27 cellular contexts compared by ENCODE assay signal in the genomic region with DNA sequence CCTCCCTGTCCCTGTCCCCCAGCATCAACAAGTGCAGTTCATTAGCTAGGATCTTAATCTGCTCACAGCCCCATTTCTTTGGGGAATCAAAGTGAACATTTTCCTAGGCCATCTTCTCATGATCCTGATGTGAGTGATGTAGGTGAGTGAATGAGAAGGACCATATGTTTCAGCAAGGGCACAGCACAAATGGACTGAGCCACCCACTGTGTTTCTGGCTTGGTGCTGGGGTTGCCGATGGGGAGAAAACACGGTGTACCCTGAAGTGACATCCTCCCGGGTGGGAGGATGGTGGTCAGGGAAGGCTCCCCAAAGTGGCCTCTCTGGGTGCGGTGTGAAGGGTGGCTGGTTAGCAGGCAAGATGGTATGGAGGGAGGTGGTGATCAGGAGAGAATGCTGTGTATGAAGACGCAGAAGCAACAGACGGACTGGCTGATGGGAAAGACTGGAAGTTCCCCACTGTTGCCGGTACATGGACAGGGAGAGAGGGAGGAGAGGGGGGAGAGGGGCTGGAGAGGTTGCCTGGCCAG.
"Had no signal": no experiment of that assay in that cellular context is flagged by ENCODE, and none has a peak within 500 bp of the region (broad histone marks: within the 10 kb centered on the region; RNA-seq: fewer than 3 reads in every experiment).

No MANE protein-coding gene starts in this region.

- H3K27ac ChIP-seq: body of pancreas, SK-N-MC had no signal

- H3K9me3 Mint-ChIP-seq: activated B cell treated with CpG ODN at 0.5 μM for 24 hours; activated CD8-positive, alpha-beta T cell treated with anti-CD3 and anti-CD28 coated beads for 36 hours; activated naive CD8-positive, alpha-beta T cell treated with anti-CD3 and anti-CD28 coated beads, Interleukin-2, amount 50 U/mL, for 24 hours; T-cell had no signal

- H3K27ac Mint-ChIP-seq: activated B cell treated with CpG ODN at 0.5 μM for 24 hours; activated CD8-positive, alpha-beta T cell treated with anti-CD3 and anti-CD28 coated beads for 36 hours; activated naive CD8-positive, alpha-beta T cell treated with anti-CD3 and anti-CD28 coated beads, Interleukin-2, amount 50 U/mL, for 24 hours; T-cell had no signal

- H3K27me3 Mint-ChIP-seq: activated B cell treated with CpG ODN at 0.5 μM for 24 hours; activated CD8-positive, alpha-beta T cell treated with anti-CD3 and anti-CD28 coated beads for 36 hours; activated naive CD8-positive, alpha-beta T cell treated with anti-CD3 and anti-CD28 coated beads, Interleukin-2, amount 50 U/mL, for 24 hours; T-cell had no signal

- H3K4me3 Mint-ChIP-seq: activated B cell treated with CpG ODN at 0.5 μM for 24 hours; activated CD8-positive, alpha-beta T cell treated with anti-CD3 and anti-CD28 coated beads for 36 hours; activated naive CD8-positive, alpha-beta T cell treated with anti-CD3 and anti-CD28 coated beads, Interleukin-2, amount 50 U/mL, for 24 hours; T-cell had no signal

- H3K4me3 ChIP-seq: ascending aorta, body of pancreas, K562, SK-N-MC had no signal

- DNase-seq: activated B cell treated with CpG ODN at 0.5 μM for 24 hours; activated CD4-positive, alpha-beta T cell treated with anti-CD3 and anti-CD28 coated beads for 1 hour; activated CD8-positive, alpha-beta memory T cell treated with anti-CD3 and anti-CD28 coated beads, Interleukin-2, amount 50 U/mL, for 48 hours; activated CD8-positive, alpha-beta T cell treated with anti-CD3 and anti-CD28 coated beads for 36 hours; activated naive CD4-positive, alpha-beta T cell treated with anti-CD3 and anti-CD28 coated beads, Interleukin-2, amount 50 U/mL, for 16 hours; activated naive CD8-positive, alpha-beta T cell treated with anti-CD3 and anti-CD28 coated beads, Interleukin-2, amount 50 U/mL, for 24 hours; activated T-cell treated with anti-CD3 and anti-CD28 coated beads, Interleukin-2, amount 50 U/mL, for 1 hour; amniotic stem cell; body of pancreas; Karpas-422; MM.1S; NCI-H1105; NCI-H1436; NCI-H1694 treated with DMSO at 0.1 percent for 48 hours; NCI-H2029 treated with DMSO at 0.1 percent for 48 hours; NCI-H510A; NCI-H82; OCI-M1; RPMI8226; T-cell; T-helper 2 cell; T1000 had no signal

- H3K4me1 Mint-ChIP-seq: activated B cell treated with CpG ODN at 0.5 μM for 24 hours had no signal

- H3K27me3 ChIP-seq: ascending aorta, body of pancreas had no signal

- H3K9me3 ChIP-seq: ascending aorta, body of pancreas had no signal

- ATAC-seq: activated CD8-positive, alpha-beta T cell treated with anti-CD3 and anti-CD28 coated beads for 36 hours; activated naive CD8-positive, alpha-beta T cell treated with anti-CD3 and anti-CD28 coated beads, Interleukin-2, amount 50 U/mL, for 24 hours; body of pancreas; K562; Panc1; Right ventricle myocardium inferior; T-cell had no signal
